In genomic region chr22:36257948-36258674, GRCh38 we compare ENCODE assay signal across 12 cellular contexts. TPM values are rescaled to one million over a fixed set of nuclear protein-coding genes. Genes with fewer than 3 reads are reported as not detected.
DNase-seq lines count a peak whose midpoint lies in the region; ATAC-seq, FAIRE-seq and TF ChIP-seq lines count a peak whose summit lies in the region.
"Had no signal": no experiment of that assay in that cellular context is flagged by ENCODE, and none has a peak within 500 bp of the region (broad histone marks: within the 10 kb centered on the region; RNA-seq: fewer than 3 reads in every experiment).

No MANE protein-coding gene starts in this region.

- TF ChIP-seq CTCF in left ventricle myocardium inferior (IDR thresholded peaks at IDR 0.05; ENCODE audit: borderline replicate concordance) (no peak), upper lobe of right lung (IDR thresholded peaks at IDR 0.05) (no peak), pancreas (IDR thresholded peaks at IDR 0.05) (no peak)

- no peaks in the 10 kb centered on the region for H3K9me3 Mint-ChIP-seq in activated naive CD8-positive, alpha-beta T cell treated with anti-CD3 and anti-CD28 coated beads for 36 hours

- no peak for ATAC-seq in upper lobe of right lung
- ATAC-seq in pancreas = no peak
- ATAC-seq in GM19023 (IDR thresholded peaks at IDR 0.05; ENCODE audit: unreplicated experiment) = no peak

- H3K4me3 ChIP-seq in left ventricle myocardium inferior = no peak overlapping the region
- no peak overlapping the region for H3K4me3 ChIP-seq in mesendoderm (ENCODE audit: low read length)
- H3K4me3 ChIP-seq in upper lobe of right lung = no peak overlapping the region
- H3K4me3 ChIP-seq in pancreas = no peak overlapping the region

- H3K27me3 Mint-ChIP-seq in activated naive CD8-positive, alpha-beta T cell treated with anti-CD3 and anti-CD28 coated beads for 36 hours = no peaks in the 10 kb centered on the region

- H3K36me3 Mint-ChIP-seq in activated naive CD8-positive, alpha-beta T cell treated with anti-CD3 and anti-CD28 coated beads for 36 hours = peaks cover 27% of the 10 kb centered on the region

- H2BK15ac ChIP-seq in mesendoderm (replicated peaks; ENCODE audit: low read depth) = no peak overlapping the region

- H3K4me3 Mint-ChIP-seq in activated naive CD8-positive, alpha-beta T cell treated with anti-CD3 and anti-CD28 coated beads for 36 hours = peak overlapping the region; percentile 35

- no peak overlapping the region for H4K5ac ChIP-seq in mesendoderm (ENCODE audit: low read length)

- no peak overlapping the region for H3K23ac ChIP-seq in mesendoderm (ENCODE audit: low read length)

- DNase-seq in left ventricle myocardium inferior = no peak
- DNase-seq in cardiac septum (ENCODE audit: low spot score) = no peak
- no peak for DNase-seq in activated naive CD8-positive, alpha-beta T cell treated with anti-CD3 and anti-CD28 coated beads for 36 hours
- DNase-seq in mesendoderm = no peak
- DNase-seq in upper lobe of right lung = no peak
- no peak for DNase-seq in NAMALWA (ENCODE audit: low spot score)
- no peak for DNase-seq in pancreas
- DNase-seq: NCI-H1092; stimulated activated CD4-positive, alpha-beta T cell treated with anti-CD3 and anti-CD28 coated beads, Interleukin-4, amount 100 ng/mL, for 4 hours had no signal

- H3K4me1 Mint-ChIP-seq in activated naive CD8-positive, alpha-beta T cell treated with anti-CD3 and anti-CD28 coated beads for 36 hours = peaks cover 47% of the 10 kb centered on the region

- no peaks in the 10 kb centered on the region for H3K79me1 ChIP-seq in mesendoderm (ENCODE audit: low read length)

- no peak overlapping the region for H3K4me2 ChIP-seq in mesendoderm (ENCODE audit: low read length)

- peak overlapping the region; percentile 72 for H3K4ac ChIP-seq in mesendoderm (ENCODE audit: low read depth, low read length)

- peak overlapping the region; percentile 9 for H3K18ac ChIP-seq in mesendoderm (ENCODE audit: low read length)

- no peak overlapping the region for H2BK120ac ChIP-seq in mesendoderm (ENCODE audit: low read depth, low read length)

- H4K8ac ChIP-seq in mesendoderm (ENCODE audit: low read depth, low read length) = no peak overlapping the region

- peak overlapping the region; percentile 87 for H3K27ac Mint-ChIP-seq in activated naive CD8-positive, alpha-beta T cell treated with anti-CD3 and anti-CD28 coated beads for 36 hours

- H3K9ac ChIP-seq in mesendoderm (ENCODE audit: low read length) = no peak overlapping the region
- H3K9ac ChIP-seq: parathyroid adenoma had no signal

- peaks cover 14% of the 10 kb centered on the region for H3K36me3 ChIP-seq in left ventricle myocardium inferior
- no peaks in the 10 kb centered on the region for H3K36me3 ChIP-seq in mesendoderm (ENCODE audit: control insufficient read depth, insufficient read depth, low read length)
- H3K36me3 ChIP-seq in upper lobe of right lung = peaks cover 33% of the 10 kb centered on the region
- no peaks in the 10 kb centered on the region for H3K36me3 ChIP-seq in pancreas

- H3K56ac ChIP-seq in mesendoderm (ENCODE audit: low read length) = peak overlapping the region; percentile 79

- H3K27me3 ChIP-seq in left ventricle myocardium inferior (ENCODE audit: low read depth) = no peaks in the 10 kb centered on the region
- no peaks in the 10 kb centered on the region for H3K27me3 ChIP-seq in mesendoderm (ENCODE audit: insufficient read depth, low read length, poor library complexity)
- H3K27me3 ChIP-seq in upper lobe of right lung = no peaks in the 10 kb centered on the region
- no peaks in the 10 kb centered on the region for H3K27me3 ChIP-seq in pancreas

- peaks cover 69% of the 10 kb centered on the region for H3K4me1 ChIP-seq in left ventricle myocardium inferior
- H3K4me1 ChIP-seq in mesendoderm (ENCODE audit: control insufficient read depth, low read depth, low read length) = peaks cover 11% of the 10 kb centered on the region
- peaks cover 42% of the 10 kb centered on the region for H3K4me1 ChIP-seq in upper lobe of right lung
- H3K4me1 ChIP-seq in pancreas = no peaks in the 10 kb centered on the region

- intact Hi-C loops in left ventricle myocardium inferior (cut with micrococcal nuclease) = no loop called here
- intact Hi-C loops in cardiac septum (cut with DNase I) = loop anchor here (5.0 kb wide), 1 partner anchor 56 kb away; the partner anchor contains the start of gene APOL4
- intact Hi-C loops in upper lobe of right lung (cut with DNase I) = no loop called here
- intact Hi-C loops in pancreas (cut with DNase I) = no loop called here

- H3K79me2 ChIP-seq in mesendoderm (ENCODE audit: control insufficient read depth, insufficient read depth, low read length) = no peaks in the 10 kb centered on the region
- H3K79me2 ChIP-seq: parathyroid adenoma had no signal

- WGBS in mesendoderm (ENCODE audit: extremely low coverage, insufficient coverage, low lambda C conversion rate) = no CpG with 5 or more reads among the region's 13 CpGs
- 86 to 91% methylated on average over 13 of the region's 13 CpGs for WGBS in pancreas, 2 donors

- no peak overlapping the region for H2AK5ac ChIP-seq in mesendoderm (ENCODE audit: low read length)

- H3K27ac ChIP-seq in left ventricle myocardium inferior (replicated peaks) (peak overlapping the region; percentile 76), mesendoderm (ENCODE audit: low read depth, low read length) (peak overlapping the region; percentile 1), upper lobe of right lung (peak overlapping the region; percentile 68), pancreas (no peak overlapping the region)

- H3K9me3 ChIP-seq in left ventricle myocardium inferior (replicated peaks) = no peaks in the 10 kb centered on the region
- no peaks in the 10 kb centered on the region for H3K9me3 ChIP-seq in upper lobe of right lung
- no peaks in the 10 kb centered on the region for H3K9me3 ChIP-seq in pancreas

- no peak overlapping the region for H2BK5ac ChIP-seq in mesendoderm (ENCODE audit: low read length)

- no peak for FAIRE-seq in pancreas (lab: Jason Lieb, UNC)
- FAIRE-seq: endometrium had no signal

RNA-seq across cellular contexts. Expression of gene APOL1, which starts 5.2 kb away (rescaled TPM):
- 15.2 TPM for total RNA-seq in left ventricle myocardium inferior
- 25.6 TPM for total RNA-seq in cardiac septum
- total RNA-seq in activated naive CD8-positive, alpha-beta T cell treated with anti-CD3 and anti-CD28 coated beads for 36 hours = 10 to 100 TPM; 17.6 to 19.3 TPM
- polyA plus RNA-seq in mesendoderm (2013, experiment 1 of 2) = not detected
- not detected for polyA plus RNA-seq in mesendoderm (2013, experiment 2 of 2)
- total RNA-seq in upper lobe of right lung = 92.8 TPM
- 10 to 100 TPM in 2 of 6 donors, 1 to 10 TPM in 4; 3.2 to 25.5 (median 6.8) TPM for total RNA-seq in pancreas
- polyA plus RNA-seq in pancreas = 1 to 10 TPM; 4.0 to 5.4 TPM

RNA-seq across cellular contexts. Expression of gene APOL2, which starts 18.8 kb away (rescaled TPM):
- total RNA-seq in left ventricle myocardium inferior (69.6 TPM), cardiac septum (47.9 TPM), upper lobe of right lung (51.6 TPM), pancreas (10 to 100 TPM in 4 of 6 donors, 1 to 10 TPM in 2; 6.3 to 23.4 (median 12.4) TPM)
- total RNA-seq in activated naive CD8-positive, alpha-beta T cell treated with anti-CD3 and anti-CD28 coated beads for 36 hours = 10 to 100 TPM; 54.3 to 57.0 TPM
- 3.8 TPM for polyA plus RNA-seq in mesendoderm (2013, experiment 1 of 2)
- polyA plus RNA-seq in mesendoderm (2013, experiment 2 of 2) = 4.1 TPM
- 10 to 100 TPM; 18.4 to 20.6 TPM for polyA plus RNA-seq in pancreas

RNA-seq across cellular contexts. Expression of gene APOL4, which starts 56.5 kb away (rescaled TPM):
- total RNA-seq in left ventricle myocardium inferior (4.7 TPM), cardiac septum (6.1 TPM), upper lobe of right lung (14.3 TPM), pancreas (1 to 10 TPM in 3 of 6 donors, under 1 TPM in 3; 0.28 to 4.1 (median 0.85) TPM)
- total RNA-seq in activated naive CD8-positive, alpha-beta T cell treated with anti-CD3 and anti-CD28 coated beads for 36 hours = under 1 TPM; 0.70 to 0.95 TPM
- polyA plus RNA-seq in mesendoderm (2013, experiment 1 of 2) = 0.01 TPM
- 0.01 TPM for polyA plus RNA-seq in mesendoderm (2013, experiment 2 of 2)
- 1 to 10 TPM; 1.9 TPM for polyA plus RNA-seq in pancreas

Comparison
In these comparisons a context has a peak if more than half of its experiments do, and no peak if none do; other contexts are left out.
1. H3K27ac ChIP-seq: peak in left ventricle myocardium inferior (single experiment), mesendoderm (single experiment) and upper lobe of right lung (single experiment); none in pancreas (0 of 4).